ENCODE assay signal across 15 cellular contexts in the genomic region with DNA sequence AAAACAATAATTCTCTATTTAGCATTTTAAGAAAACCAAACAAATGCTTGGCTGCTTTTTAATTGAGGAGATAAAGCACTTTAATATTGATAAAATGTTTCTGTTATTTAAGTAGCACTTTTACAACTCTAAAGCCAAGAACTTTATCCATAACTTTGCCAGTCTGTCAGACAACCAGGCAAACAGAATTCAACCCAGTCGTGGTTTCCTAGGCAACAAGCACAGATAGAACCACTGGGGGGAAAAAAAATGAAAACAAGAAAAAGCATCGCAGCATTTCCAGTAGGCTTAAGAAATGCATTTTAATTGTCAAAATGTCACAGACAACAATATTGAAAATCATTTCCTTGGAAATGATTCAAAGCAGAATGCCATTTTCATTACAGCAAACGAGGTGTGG.
DNase-seq lines count a peak whose midpoint lies in the region; ATAC-seq, FAIRE-seq and TF ChIP-seq lines count a peak whose summit lies in the region.
"Had no signal": no experiment of that assay in that cellular context is flagged by ENCODE, and none has a peak within 500 bp of the region (broad histone marks: within the 10 kb centered on the region; RNA-seq: fewer than 3 reads in every experiment).

No MANE protein-coding gene starts in this region.

- H3K4me3 ChIP-seq in BLaER1 (no peak overlapping the region), RWPE2 (ENCODE audit: severe bottlenecking) (no peak overlapping the region), keratinocyte (ENCODE audit: control insufficient read depth in 2 of 3, extremely low read depth in 1 of 3, insufficient read depth in 2 of 3, low read depth in 1 of 3, low read length in 3 of 3) (peak overlapping the region in 2 of 3 experiments; percentile 25 to 39)
- H3K4me3 ChIP-seq: esophagus muscularis mucosa had no signal

- H3K9ac ChIP-seq in BLaER1 (no peak overlapping the region), keratinocyte (ENCODE audit: control insufficient read depth, extremely low read depth, insufficient read depth, low read length) (peak overlapping the region; percentile 69)
- H3K9ac ChIP-seq: SK-N-SH had no signal

- no peak for TF ChIP-seq CTCF in RWPE2 (IDR thresholded peaks at IDR 0.05; ENCODE audit: poor library complexity, severe bottlenecking)
- no peak for TF ChIP-seq CTCF in keratinocyte (optimal IDR thresholded peaks at IDR 0.05 in 1 of 3, IDR thresholded peaks at IDR 0.05 in 1 of 3, conservative IDR thresholded peaks at IDR 0.05 in 1 of 3; ENCODE audit: extremely low read depth in 1 of 3, insufficient read depth in 2 of 3, low read length in 3 of 3)
- no peak for TF ChIP-seq CTCF in omental fat pad (IDR thresholded peaks at IDR 0.05)

- H3K36me3 ChIP-seq in BLaER1 (0 out of 2 replicates have a peak, but pooled peaks cover 11% of the 10 kb centered on the region), RWPE2 (ENCODE audit: low read depth) (no peaks in the 10 kb centered on the region), keratinocyte (ENCODE audit: control insufficient read depth in 2 of 2, extremely low read depth in 1 of 2, insufficient read depth in 2 of 2, low read length in 2 of 2) (no peaks in the 10 kb centered on the region)
- H3K36me3 ChIP-seq: esophagus muscularis mucosa had no signal

- dilution Hi-C loops in keratinocyte (cut with MboI; ENCODE audit: extremely low pct_ligation_motif_present, low sequenced_read_pairs): no loop called here

- ATAC-seq in RWPE2 (ENCODE audit: low read depth) (no peak), omental fat pad (ENCODE audit: low FRiP score) (no peak)
- ATAC-seq: Panc1 had no signal

- peaks cover 17% of the 10 kb centered on the region for H3K4me1 ChIP-seq in BLaER1
- H3K4me1 ChIP-seq in RWPE2 (ENCODE audit: insufficient read depth, poor library complexity, severe bottlenecking): peaks cover 53% of the 10 kb centered on the region
- H3K4me1 ChIP-seq in keratinocyte (ENCODE audit: control insufficient read depth, extremely low read depth, insufficient read depth, low read length): peaks cover 33% of the 10 kb centered on the region
- H3K4me1 ChIP-seq: Caco-2 had no signal

- no peak overlapping the region for H2AFZ ChIP-seq in keratinocyte (ENCODE audit: control insufficient read depth, low read length)

- H3K79me2 ChIP-seq in keratinocyte (ENCODE audit: control insufficient read depth, insufficient read depth, low read length): peaks cover 11% of the 10 kb centered on the region

- no peaks in the 10 kb centered on the region for H3K27me3 ChIP-seq in BLaER1
- no peaks in the 10 kb centered on the region for H3K27me3 ChIP-seq in RWPE2 (ENCODE audit: insufficient read depth, poor library complexity, severe bottlenecking)
- no peaks in the 10 kb centered on the region for H3K27me3 ChIP-seq in keratinocyte (ENCODE audit: control insufficient read depth, extremely low read depth, insufficient read depth, low read length)
- H3K27me3 ChIP-seq: esophagus muscularis mucosa had no signal

- no peak for FAIRE-seq in keratinocyte (lab: Jason Lieb, UNC)

- no peak for TF ChIP-seq POLR2A in erythroblast (IDR thresholded peaks at IDR 0.05; ENCODE audit: low read length)

- H3K4me2 ChIP-seq in BLaER1 (peak overlapping the region; percentile 5; the same call in 1 of the 2 replicates), keratinocyte (ENCODE audit: control insufficient read depth, extremely low read depth, insufficient read depth, low read depth, low read length) (peak overlapping the region; percentile 78)
- H3K4me2 ChIP-seq: SK-N-SH had no signal

- DNase-seq in NCI-H1105 (lab: John Stamatoyannopoulos, UW) (peak; percentile 11), RWPE2 (ENCODE audit: low spot score) (no peak), keratinocyte (ENCODE audit: low read depth, low spot score) (no peak), HK-2 (ENCODE audit: unreplicated experiment) (no peak), erythroblast (lab: John Stamatoyannopoulos, UW) (no peak), omental fat pad (ENCODE audit: low spot score) (no peak)
- DNase-seq: activated CD4-positive, CD25-positive, alpha-beta regulatory T cell treated with anti-CD3 and anti-CD28 coated beads, Interleukin-2, amount 50 U/mL, for 72 hours; activated effector memory CD4-positive, alpha-beta T cell treated with Interleukin-2 at 50 U/mL for 16 hours; Caco-2; H9; SK-N-SH had no signal

- H3K9me3 ChIP-seq in BLaER1: no peaks in the 10 kb centered on the region
- H3K9me3 ChIP-seq in RWPE2 (ENCODE audit: severe bottlenecking): no peaks in the 10 kb centered on the region
- H3K9me3 ChIP-seq in keratinocyte (ENCODE audit: control insufficient read depth, low read depth, low read length): no peaks in the 10 kb centered on the region
- H3K9me3 ChIP-seq: Caco-2, esophagus muscularis mucosa, SK-N-SH had no signal

- H3K9me1 ChIP-seq in keratinocyte (ENCODE audit: control insufficient read depth, extremely low read depth, insufficient read depth, low read length): no peaks in the 10 kb centered on the region

- H3K27ac ChIP-seq in BLaER1 (no peak overlapping the region), RWPE2 (ENCODE audit: poor library complexity, severe bottlenecking) (peak overlapping the region; percentile 86), keratinocyte (ENCODE audit: control insufficient read depth, insufficient read depth, low read length) (peak overlapping the region; percentile 92)
- H3K27ac ChIP-seq: esophagus muscularis mucosa, HL-60 had no signal

- H4K20me1 ChIP-seq in BLaER1: 0 out of 2 replicates have a peak, but pooled peaks cover 4% of the 10 kb centered on the region
- H4K20me1 ChIP-seq in keratinocyte (ENCODE audit: control insufficient read depth, extremely low read depth, insufficient read depth, low read length): no peaks in the 10 kb centered on the region

Comparison
In these comparisons a context has a peak if more than half of its experiments do, and no peak if none do; other contexts are left out.
1. H3K4me3 ChIP-seq: peak in keratinocyte (2 of 3); none in BLaER1 (single experiment) and RWPE2 (single experiment).